In genomic region chr6:43608310-43608763, GRCh38 we compare ENCODE assay signal across 8 cellular contexts. TPM values are rescaled to one million over a fixed set of nuclear protein-coding genes. Genes with fewer than 3 reads are reported as not detected.
A peak's percentile ranks its signal among the peaks of the same experiment; 100 is the strongest.
DNase-seq lines count a peak whose midpoint lies in the region; ATAC-seq, FAIRE-seq and TF ChIP-seq lines count a peak whose summit lies in the region.

No MANE protein-coding gene starts in this region.

- H3K4me2 ChIP-seq in MM.1S (ENCODE audit: low read depth, low read length) = no peak overlapping the region

- no peaks in the 10 kb centered on the region; the same call in none of the 2 replicates for H3K79me2 ChIP-seq in MM.1S (ENCODE audit: low read length)

- 2 to 4% methylated on average over 5 of the region's 5 CpGs for WGBS in pancreas, 2 donors
- WGBS in aorta, 2 donors = 2% methylated on average over 5 of the region's 5 CpGs

- H4K20me1 ChIP-seq in MM.1S (ENCODE audit: insufficient read depth, low read length) = no peaks in the 10 kb centered on the region

- H3K9me2 ChIP-seq in MM.1S (replicated peaks; ENCODE audit: insufficient read depth, low read length) = no peaks in the 10 kb centered on the region

- H2AFZ ChIP-seq in MM.1S (ENCODE audit: low read length) = no peak overlapping the region

- CTCF ChIA-PET in RWPE1 (lab: Yijun Ruan, JAX) = interaction anchor here (0.7 to 1.4 kb wide), 9 partner anchors 8 to 484 kb away, joined by 3 to 9 read pairs (median 4); partner anchors contain the start of gene MRPS18A

- POLR2A ChIA-PET in RWPE1 (lab: Yijun Ruan, JAX; ENCODE audit: low non-redundant PET) = no interaction called here

- no peak overlapping the region for H3K27ac ChIP-seq in MM.1S (ENCODE audit: low read length)
- no peak overlapping the region for H3K27ac ChIP-seq in RWPE1
- H3K27ac ChIP-seq in pancreas = no peak overlapping the region
- H3K27ac ChIP-seq in aorta (ENCODE audit: low read depth in 1 of 2, low read length in 2 of 2) = no peak overlapping the region

- no peak overlapping the region for H3K9ac ChIP-seq in MM.1S (ENCODE audit: low read length)

- H3K4me3 ChIP-seq in MM.1S (ENCODE audit: low read length) = no peak overlapping the region
- no peak overlapping the region for H3K4me3 ChIP-seq in pancreas
- H3K4me3 ChIP-seq in aorta (ENCODE audit: low read length in 2 of 2) = no peak overlapping the region

- peak; percentile 75 for DNase-seq in DMS79 treated with DMSO at 0.1 percent for 48 hours (lab: John Stamatoyannopoulos, UW)
- DNase-seq in MM.1S = peak; percentile 48
- DNase-seq in RWPE1 (ENCODE audit: low spot score) = peak; percentile 56
- DNase-seq in activated effector memory CD4-positive, alpha-beta T cell treated with anti-CD3 and anti-CD28 coated beads, Interleukin-2, amount 50 U/mL, for 16 hours = peak; percentile 83
- peak; percentile 67 for DNase-seq in foreskin melanocyte
- peak in 3 of 6 donors; percentile 52 to 77 (median 69) for DNase-seq in pancreas
- peak in 1 of 2 donors; percentile 68 for DNase-seq in aorta

- H3K9me3 ChIP-seq in MM.1S (replicated peaks; ENCODE audit: insufficient read depth, low read length) (no peaks in the 10 kb centered on the region), pancreas (no peaks in the 10 kb centered on the region), aorta (ENCODE audit: control insufficient read depth, low read length) (no peaks in the 10 kb centered on the region)

- no peaks in the 10 kb centered on the region for H3F3A ChIP-seq in MM.1S (ENCODE audit: insufficient read depth, low read length)

- ATAC-seq in pancreas (peak; percentile 34 to 87 (median 83)), aorta (ENCODE audit: low FRiP score) (peak; percentile 62), GM18867 (IDR thresholded peaks at IDR 0.05; ENCODE audit: unreplicated experiment) (no peak)

- TF ChIP-seq CTCF in MM.1S (IDR thresholded peaks at IDR 0.05; ENCODE audit: low read length) = peak; percentile 80
- peak; percentile 87 for TF ChIP-seq CTCF in RWPE1 (conservative IDR thresholded peaks at IDR 0.05; ENCODE audit: low read depth)
- TF ChIP-seq CTCF in pancreas (IDR thresholded peaks at IDR 0.05) = peak; percentile 50 to 75 (median 68)

- H3K4me1 ChIP-seq in MM.1S (ENCODE audit: low read length) = no peaks in the 10 kb centered on the region
- H3K4me1 ChIP-seq in pancreas = no peaks in the 10 kb centered on the region
- no peaks in the 10 kb centered on the region for H3K4me1 ChIP-seq in aorta (ENCODE audit: control insufficient read depth in 1 of 2, insufficient read depth in 2 of 2, low read length in 2 of 2)

- FAIRE-seq in pancreas (lab: Jason Lieb, UNC) = no peak

- H3K36me3 ChIP-seq in MM.1S (replicated peaks; ENCODE audit: insufficient read depth, low read length) (peaks cover 8% of the 10 kb centered on the region), pancreas (peaks cover 0 to 32% (median 15%) of the 10 kb centered on the region in 3 donors), aorta (ENCODE audit: control insufficient read depth in 1 of 2, insufficient read depth in 2 of 2, low read length in 1 of 2) (peaks cover 0 to 2% of the 10 kb centered on the region in 2 donors)

- intact Hi-C loops in pancreas (cut with DNase I) (no loop called here), aorta (cut with DNase I) (loop anchor here in 1 of 2 donors (5.0 kb wide), 1 partner anchor 474 kb away; no protein-coding TSS in a partner anchor)

- H3K27me3 ChIP-seq in MM.1S (replicated peaks; ENCODE audit: insufficient read depth, low read length) = no peaks in the 10 kb centered on the region
- H3K27me3 ChIP-seq in pancreas = no peaks in the 10 kb centered on the region
- no peaks in the 10 kb centered on the region for H3K27me3 ChIP-seq in aorta (ENCODE audit: control insufficient read depth in 1 of 2, insufficient read depth in 2 of 2, low read length in 1 of 2)

RNA-seq across cellular contexts. Expression of gene GTPBP2, which starts 20.7 kb away (rescaled TPM):
- total RNA-seq in pancreas (10 to 100 TPM; 23.6 to 57.5 (median 29.8) TPM), aorta (10 to 100 TPM; 60.3 to 62.6 TPM)
- polyA plus RNA-seq in pancreas (10 to 100 TPM; 53.0 to 63.0 TPM), aorta (10 to 100 TPM; 22.9 to 62.8 TPM)

RNA-seq across cellular contexts. Expression of gene MAD2L1BP, which starts 27.3 kb away (rescaled TPM):
- 10 to 100 TPM in 4 of 6 donors, 1 to 10 TPM in 2; 6.5 to 11.8 (median 10.1) TPM for total RNA-seq in pancreas
- polyA plus RNA-seq in pancreas = 10 to 100 TPM in 1 of 2 donors, 1 to 10 TPM in 1; 9.1 to 18.6 TPM
- 10 to 100 TPM; 13.6 TPM for total RNA-seq in aorta
- 10 to 100 TPM; 19.2 to 24.3 TPM for polyA plus RNA-seq in aorta

RNA-seq across cellular contexts. Expression of gene POLH, which starts 32.4 kb away (rescaled TPM):
- total RNA-seq in pancreas (10 to 100 TPM in 2 of 6 donors, 1 to 10 TPM in 4; 6.1 to 12.6 (median 9.0) TPM), aorta (10 to 100 TPM in 1 of 2 donors, 1 to 10 TPM in 1; 8.3 to 15.2 TPM)
- polyA plus RNA-seq in pancreas (1 to 10 TPM; 1.9 to 2.2 TPM), aorta (1 to 10 TPM; 3.6 to 5.5 TPM)

RNA-seq across cellular contexts. Expression of gene XPO5, which starts 32.5 kb away (rescaled TPM):
- total RNA-seq in pancreas (10 to 100 TPM; 18.1 to 25.7 (median 22.9) TPM), aorta (10 to 100 TPM; 19.7 to 30.6 TPM)
- polyA plus RNA-seq in pancreas (10 to 100 TPM; 13.6 to 19.5 TPM), aorta (10 to 100 TPM in 1 of 2 donors, 1 to 10 TPM in 1; 2.6 to 13.7 TPM)

RNA-seq across cellular contexts. Expression of gene RSPH9, which starts 36.5 kb away (rescaled TPM):
- total RNA-seq in pancreas (under 1 TPM in 3 of 6 donors, not detected in 3; 0.06 to 0.16 (median 0.12) TPM), aorta (under 1 TPM; 0.23 to 0.75 TPM)
- polyA plus RNA-seq in pancreas (1 to 10 TPM in 1 of 2 donors, under 1 TPM in 1; 0.08 to 1.1 TPM), aorta (under 1 TPM; 0.13 to 0.54 TPM)
